16 cellular contexts compared by ENCODE assay signal in genomic region chr9:94915476-94916450, GRCh38.
A peak's percentile ranks its signal among the peaks of the same experiment; 100 is the strongest.
DNase-seq lines count a peak whose midpoint lies in the region; ATAC-seq and TF ChIP-seq lines count a peak whose summit lies in the region.
"Had no signal": no experiment of that assay in that cellular context is flagged by ENCODE, and none has a peak within 500 bp of the region (broad histone marks: within the 10 kb centered on the region; RNA-seq: fewer than 3 reads in every experiment).

No MANE protein-coding gene starts in this region.

- H3F3A ChIP-seq in OCI-LY1 (ENCODE audit: insufficient read depth, low read length): no peaks in the 10 kb centered on the region; the same call in 1 of the 2 replicates

- no peaks in the 10 kb centered on the region for H3K9me2 ChIP-seq in OCI-LY1 (ENCODE audit: low read depth, low read length)

- no peaks in the 10 kb centered on the region for H3K9me3 Mint-ChIP-seq in type B pancreatic cell
- no peaks in the 10 kb centered on the region for H3K9me3 Mint-ChIP-seq in stimulated activated memory B cell treated with anti-CD40 and anti-IgM and Interleukin-4, amounts not matched to agents 10 μg/mL and 1 μg/mL and 100 μg/mL, for 72 hours
- H3K9me3 Mint-ChIP-seq: activated T-helper 17 cell treated with anti-CD3 and anti-CD28 coated beads, Interleukin-2, amount 50 U/mL, for 72 hours had no signal

- H3K4me3 ChIP-seq in OCI-LY1 (ENCODE audit: low read depth, low read length, poor library complexity, severe bottlenecking) (no peak overlapping the region), mesendoderm (ENCODE audit: low read length) (no peak overlapping the region)
- H3K4me3 ChIP-seq: adrenal gland; BLaER1 treated with 17β-estradiol and CSF1 and Interleukin-3, amounts not matched to agents 10 nM and 100 nM; psoas muscle had no signal

- DNase-seq in mesendoderm (no peak), type B pancreatic cell (ENCODE audit: extremely low spot score, unreplicated experiment) (no peak), NCI-H2081 treated with DMSO at 0.1 percent for 48 hours (lab: John Stamatoyannopoulos, UW) (no peak)
- DNase-seq: activated CD8-positive, alpha-beta T cell treated with anti-CD3 and anti-CD28 coated beads, Interleukin-2, amount 10 ng/mL, durations not matched to agents 7 days and 5 days; cortex of kidney; NCI-H1694; NCI-H524; OCI-M1; psoas muscle had no signal

- H3K4me3 Mint-ChIP-seq in type B pancreatic cell: peak overlapping the region; percentile 30
- no peak overlapping the region for H3K4me3 Mint-ChIP-seq in stimulated activated memory B cell treated with anti-CD40 and anti-IgM and Interleukin-4, amounts not matched to agents 10 μg/mL and 1 μg/mL and 100 μg/mL, for 72 hours
- H3K4me3 Mint-ChIP-seq: activated CD8-positive, alpha-beta T cell treated with anti-CD3 and anti-CD28 coated beads, Interleukin-2, amount 10 ng/mL, durations not matched to agents 7 days and 5 days; activated T-helper 17 cell treated with anti-CD3 and anti-CD28 coated beads, Interleukin-2, amount 50 U/mL, for 72 hours had no signal

- no peaks in the 10 kb centered on the region for H3K79me1 ChIP-seq in mesendoderm (ENCODE audit: low read length)

- no peak for ATAC-seq in stimulated activated memory B cell treated with anti-CD40 and anti-IgM and Interleukin-4, amounts not matched to agents 10 μg/mL and 1 μg/mL and 100 μg/mL, for 72 hours
- no peak for ATAC-seq in GM19395 (IDR thresholded peaks at IDR 0.05; ENCODE audit: unreplicated experiment)
- ATAC-seq: activated CD8-positive, alpha-beta T cell treated with anti-CD3 and anti-CD28 coated beads, Interleukin-2, amount 10 ng/mL, durations not matched to agents 7 days and 5 days; activated T-helper 17 cell treated with anti-CD3 and anti-CD28 coated beads, Interleukin-2, amount 50 U/mL, for 72 hours; psoas muscle had no signal

- no peak overlapping the region for H3K4me2 ChIP-seq in OCI-LY1 (ENCODE audit: low read length)
- no peak overlapping the region for H3K4me2 ChIP-seq in mesendoderm (ENCODE audit: low read length)
- H3K4me2 ChIP-seq: BLaER1 treated with 17β-estradiol and CSF1 and Interleukin-3, amounts not matched to agents 10 nM and 100 nM had no signal

- no peaks in the 10 kb centered on the region for H3K36me3 Mint-ChIP-seq in type B pancreatic cell
- no peaks in the 10 kb centered on the region for H3K36me3 Mint-ChIP-seq in stimulated activated memory B cell treated with anti-CD40 and anti-IgM and Interleukin-4, amounts not matched to agents 10 μg/mL and 1 μg/mL and 100 μg/mL, for 72 hours

- H3K18ac ChIP-seq in mesendoderm (ENCODE audit: low read length): no peak overlapping the region

- peak overlapping the region; percentile 49 for H3K56ac ChIP-seq in mesendoderm (ENCODE audit: low read length)

- peak overlapping the region; percentile 91 for H3K27ac Mint-ChIP-seq in type B pancreatic cell
- no peak overlapping the region for H3K27ac Mint-ChIP-seq in stimulated activated memory B cell treated with anti-CD40 and anti-IgM and Interleukin-4, amounts not matched to agents 10 μg/mL and 1 μg/mL and 100 μg/mL, for 72 hours
- H3K27ac Mint-ChIP-seq: activated CD8-positive, alpha-beta T cell treated with anti-CD3 and anti-CD28 coated beads, Interleukin-2, amount 10 ng/mL, durations not matched to agents 7 days and 5 days; activated T-helper 17 cell treated with anti-CD3 and anti-CD28 coated beads, Interleukin-2, amount 50 U/mL, for 72 hours had no signal

- no peak overlapping the region for H3K23ac ChIP-seq in mesendoderm (ENCODE audit: low read length)

- no peak overlapping the region for H4K5ac ChIP-seq in mesendoderm (ENCODE audit: low read length)

- H2AK5ac ChIP-seq in mesendoderm (ENCODE audit: low read length): peak overlapping the region; percentile 31

- H4K8ac ChIP-seq in mesendoderm (ENCODE audit: low read depth, low read length): no peak overlapping the region

- no peak overlapping the region for H2BK15ac ChIP-seq in mesendoderm (replicated peaks; ENCODE audit: low read depth)

- TF ChIP-seq CTCF in OCI-LY1 (IDR thresholded peaks at IDR 0.05; ENCODE audit: low read length) (no peak), type B pancreatic cell (conservative IDR thresholded peaks at IDR 0.05) (no peak)

- H3K36me3 ChIP-seq in OCI-LY1 (ENCODE audit: insufficient read depth, low read length) (no peaks in the 10 kb centered on the region), mesendoderm (ENCODE audit: control insufficient read depth, insufficient read depth, low read length) (no peaks in the 10 kb centered on the region)
- H3K36me3 ChIP-seq: adrenal gland had no signal

- no peaks in the 10 kb centered on the region for H3K79me2 ChIP-seq in OCI-LY1 (ENCODE audit: insufficient read depth, low read length)
- H3K79me2 ChIP-seq in mesendoderm (ENCODE audit: control insufficient read depth, insufficient read depth, low read length): no peaks in the 10 kb centered on the region

- no CpG with 5 or more reads among the region's 17 CpGs for WGBS in mesendoderm (ENCODE audit: extremely low coverage, insufficient coverage, low lambda C conversion rate)

- peak overlapping the region; percentile 16 for H2BK5ac ChIP-seq in mesendoderm (ENCODE audit: low read length)

- no peaks in the 10 kb centered on the region for H4K20me1 ChIP-seq in OCI-LY1 (ENCODE audit: insufficient read depth, low read length)

- H3K4me1 ChIP-seq in OCI-LY1 (ENCODE audit: insufficient read depth, low read length, severe bottlenecking) (peaks cover 58% of the 10 kb centered on the region), mesendoderm (ENCODE audit: control insufficient read depth, low read depth, low read length) (peaks cover 37% of the 10 kb centered on the region)

- no peak overlapping the region for H2AFZ ChIP-seq in OCI-LY1 (ENCODE audit: low read length)

- no peaks in the 10 kb centered on the region for H3K27me3 Mint-ChIP-seq in type B pancreatic cell
- no peaks in the 10 kb centered on the region for H3K27me3 Mint-ChIP-seq in stimulated activated memory B cell treated with anti-CD40 and anti-IgM and Interleukin-4, amounts not matched to agents 10 μg/mL and 1 μg/mL and 100 μg/mL, for 72 hours
- H3K27me3 Mint-ChIP-seq: activated T-helper 17 cell treated with anti-CD3 and anti-CD28 coated beads, Interleukin-2, amount 50 U/mL, for 72 hours had no signal

- H3K27ac ChIP-seq in OCI-LY1 (ENCODE audit: low read depth, low read length, poor library complexity, severe bottlenecking) (peak overlapping the region; percentile 37), cingulate gyrus (ENCODE audit: low read depth, low read length) (peak overlapping the region; percentile 42), mesendoderm (ENCODE audit: low read depth, low read length) (no peak overlapping the region)
- H3K27ac ChIP-seq: BLaER1 treated with 17β-estradiol and CSF1 and Interleukin-3, amounts not matched to agents 10 nM and 100 nM had no signal

- H3K4me1 Mint-ChIP-seq in type B pancreatic cell (ENCODE audit: unreplicated experiment): peaks cover 86% of the 10 kb centered on the region
- H3K4me1 Mint-ChIP-seq in stimulated activated memory B cell treated with anti-CD40 and anti-IgM and Interleukin-4, amounts not matched to agents 10 μg/mL and 1 μg/mL and 100 μg/mL, for 72 hours: peaks cover 9% of the 10 kb centered on the region
- H3K4me1 Mint-ChIP-seq: activated T-helper 17 cell treated with anti-CD3 and anti-CD28 coated beads, Interleukin-2, amount 50 U/mL, for 72 hours had no signal

- no peak overlapping the region for H2BK120ac ChIP-seq in mesendoderm (ENCODE audit: low read depth, low read length)

- H3K4ac ChIP-seq in mesendoderm (ENCODE audit: low read depth, low read length): peak overlapping the region; percentile 62

- H3K27me3 ChIP-seq in OCI-LY1 (ENCODE audit: insufficient read depth, low read length) (no peaks in the 10 kb centered on the region), mesendoderm (ENCODE audit: insufficient read depth, low read length, poor library complexity) (no peaks in the 10 kb centered on the region)
- H3K27me3 ChIP-seq: adrenal gland; BLaER1 treated with 17β-estradiol and CSF1 and Interleukin-3, amounts not matched to agents 10 nM and 100 nM had no signal

- H3K9ac ChIP-seq in OCI-LY1 (ENCODE audit: low read length): no peak overlapping the region
- no peak overlapping the region for H3K9ac ChIP-seq in mesendoderm (ENCODE audit: low read length)
- H3K9ac ChIP-seq: BLaER1 treated with 17β-estradiol and CSF1 and Interleukin-3, amounts not matched to agents 10 nM and 100 nM had no signal

- no peaks in the 10 kb centered on the region for H3K9me3 ChIP-seq in OCI-LY1 (ENCODE audit: low read length)
- H3K9me3 ChIP-seq: adrenal gland; BLaER1 treated with 17β-estradiol and CSF1 and Interleukin-3, amounts not matched to agents 10 nM and 100 nM; psoas muscle had no signal
